Comparison of ENCODE assay signal across 11 cellular contexts in the genomic region with DNA sequence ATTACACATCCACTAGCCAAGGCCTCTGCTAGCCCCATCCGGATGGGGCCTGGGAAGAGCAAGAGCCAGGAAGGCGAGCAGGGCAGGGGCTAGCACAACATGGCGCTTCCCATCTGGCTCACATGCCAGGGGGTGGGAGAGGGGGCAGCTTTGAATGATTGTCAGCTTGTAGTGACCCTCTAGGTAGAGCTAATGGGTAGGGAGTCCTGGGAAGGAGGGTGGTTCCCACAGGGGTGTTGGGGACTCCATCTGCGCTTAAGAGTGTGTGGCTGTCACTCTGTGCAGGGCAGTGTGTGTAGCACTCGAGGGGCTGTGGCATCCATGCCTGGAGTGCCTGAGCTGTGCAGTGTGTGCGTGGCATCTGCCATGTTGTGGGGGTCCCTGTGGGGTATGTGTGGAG. TPM values are rescaled to one million over a fixed set of nuclear protein-coding genes. Genes with fewer than 3 reads are reported as not detected.
DNase-seq lines count a peak whose midpoint lies in the region; ATAC-seq, FAIRE-seq and TF ChIP-seq lines count a peak whose summit lies in the region.
"Had no signal": no experiment of that assay in that cellular context is flagged by ENCODE, and none has a peak within 500 bp of the region (broad histone marks: within the 10 kb centered on the region; RNA-seq: fewer than 3 reads in every experiment).

No MANE protein-coding gene starts in this region.

- no peaks in the 10 kb centered on the region for H3K9me3 ChIP-seq in iPS-18a (ENCODE audit: control insufficient read depth, low read depth, low read length)
- H3K9me3 ChIP-seq: left lung had no signal

- peak overlapping the region; percentile 98 for H3K27ac Mint-ChIP-seq in WTC11
- peak overlapping the region; percentile 39 for H3K27ac Mint-ChIP-seq in stimulated activated naive B cell treated with anti-CD40 and anti-IgM and Interleukin-4, amounts not matched to agents 10 μg/mL and 1 μg/mL and 100 μg/mL, for 72 hours

- H3K9me3 Mint-ChIP-seq in WTC11, result no peaks in the 10 kb centered on the region
- H3K9me3 Mint-ChIP-seq in stimulated activated naive B cell treated with anti-CD40 and anti-IgM and Interleukin-4, amounts not matched to agents 10 μg/mL and 1 μg/mL and 100 μg/mL, for 72 hours, result no peaks in the 10 kb centered on the region

- H3K27ac ChIP-seq in iPS-18a (ENCODE audit: low read length), result peak overlapping the region; percentile 49

- H3K9ac ChIP-seq in iPS-18a (ENCODE audit: low read length), result no peak overlapping the region

- H3K4me1 Mint-ChIP-seq in WTC11, result peaks cover 75% of the 10 kb centered on the region
- H3K4me1 Mint-ChIP-seq in stimulated activated naive B cell treated with anti-CD40 and anti-IgM and Interleukin-4, amounts not matched to agents 10 μg/mL and 1 μg/mL and 100 μg/mL, for 72 hours, result peaks cover 10 to 19% of the 10 kb centered on the region in 2 donors

- DNase-seq in HFF-Myc (ENCODE audit: extremely low read depth, low read depth), result no peak
- DNase-seq in WTC11 (ENCODE audit: low spot score), result no peak
- no peak for DNase-seq in stimulated activated naive B cell treated with anti-CD40 and anti-IgM and Interleukin-4, amounts not matched to agents 10 μg/mL and 1 μg/mL and 100 μg/mL, for 72 hours
- no peak for DNase-seq in T-helper 1 cell
- DNase-seq in RCC 7860 (ENCODE audit: low spot score), result no peak
- no peak for DNase-seq in NCI-H1105 (lab: John Stamatoyannopoulos, UW)
- DNase-seq in NCI-H2029 (lab: John Stamatoyannopoulos, UW), result no peak
- DNase-seq: activated CD8-positive, alpha-beta memory T cell treated with anti-CD3 and anti-CD28 coated beads for 24 hours; left lung; stimulated activated CD4-positive, alpha-beta T cell treated with anti-CD3 and anti-CD28 coated beads, Interleukin-4, amount 100 ng/mL, for 4 hours had no signal

- CTCF ChIA-PET in WTC11 (lab: Charles Lee), result interaction anchor here (0.5 to 4.2 kb wide), 15 partner anchors 10 to 132 kb away, joined by 3 to 70 read pairs (median 4); a partner anchor contains a TSS

- no peaks in the 10 kb centered on the region for H3K27me3 ChIP-seq in iPS-18a (ENCODE audit: control insufficient read depth, insufficient read depth, low read length)

- no peaks in the 10 kb centered on the region for H3K36me3 Mint-ChIP-seq in WTC11
- peaks cover 0 to 1% of the 10 kb centered on the region in 2 donors for H3K36me3 Mint-ChIP-seq in stimulated activated naive B cell treated with anti-CD40 and anti-IgM and Interleukin-4, amounts not matched to agents 10 μg/mL and 1 μg/mL and 100 μg/mL, for 72 hours

- H3K4me1 ChIP-seq in iPS-18a (ENCODE audit: control insufficient read depth, low read depth, low read length), result peaks cover 53% of the 10 kb centered on the region

- no peaks in the 10 kb centered on the region for H3K36me3 ChIP-seq in iPS-18a (ENCODE audit: control insufficient read depth, low read depth, low read length)
- H3K36me3 ChIP-seq: left lung had no signal

- no peak for FAIRE-seq in RCC 7860 (lab: Jason Lieb, UNC)

- 0 out of 2 replicates have a peak, but pooled peaks cover 2% of the 10 kb centered on the region for H3K27me3 Mint-ChIP-seq in WTC11 (ENCODE audit: low read depth)
- peaks cover 52 to 61% of the 10 kb centered on the region in 2 donors for H3K27me3 Mint-ChIP-seq in stimulated activated naive B cell treated with anti-CD40 and anti-IgM and Interleukin-4, amounts not matched to agents 10 μg/mL and 1 μg/mL and 100 μg/mL, for 72 hours

- H3K4me3 ChIP-seq in HFF-Myc (replicated peaks; ENCODE audit: low read depth, low read length) (peak overlapping the region; percentile 69), iPS-18a (ENCODE audit: low read length) (peak overlapping the region; percentile 26)
- H3K4me3 ChIP-seq: left lung had no signal

- no peak for ATAC-seq in WTC11
- ATAC-seq in stimulated activated naive B cell treated with anti-CD40 and anti-IgM and Interleukin-4, amounts not matched to agents 10 μg/mL and 1 μg/mL and 100 μg/mL, for 72 hours (replicated peaks), result no peak

- POLR2A ChIA-PET in WTC11 (lab: Charles Lee), result interaction anchor here (0.6 to 3.1 kb wide), 9 partner anchors 11 to 252 kb away, joined by 3 to 28 read pairs (median 5); a partner anchor contains a TSS

- TF ChIP-seq CTCF in HFF-Myc (IDR thresholded peaks at IDR 0.05; ENCODE audit: low read depth, low read length, missing control alignments) (no peak), WTC11 (IDR thresholded peaks at IDR 0.05) (no peak)

- H3K4me3 Mint-ChIP-seq in WTC11, result peak overlapping the region; percentile 76
- H3K4me3 Mint-ChIP-seq in stimulated activated naive B cell treated with anti-CD40 and anti-IgM and Interleukin-4, amounts not matched to agents 10 μg/mL and 1 μg/mL and 100 μg/mL, for 72 hours, result peak overlapping the region; percentile 75 to 85

TF ChIP-seq in WTC11, 78 proteins besides CTCF, POLR2A, EP300 and RAD21:
- TF ChIP-seq CBFB (CRISPR knock-in tag; IDR thresholded peaks at IDR 0.05; ENCODE audit: low read depth) (no peak), ZNF671 (CRISPR knock-in tag; IDR thresholded peaks at IDR 0.05) (no peak), ESRRA (CRISPR knock-in tag; IDR thresholded peaks at IDR 0.05; ENCODE audit: borderline replicate concordance) (no peak), GABPB1 (CRISPR knock-in tag; IDR thresholded peaks at IDR 0.05) (no peak), MXD4 (CRISPR knock-in tag; IDR thresholded peaks at IDR 0.05; ENCODE audit: borderline replicate concordance) (no peak), MYBL2 (CRISPR knock-in tag; IDR thresholded peaks at IDR 0.05) (no peak), GRHL2 (CRISPR knock-in tag; IDR thresholded peaks at IDR 0.05; ENCODE audit: insufficient replicate concordance, severe bottlenecking) (no peak)
TF ChIP-seq in WTC11: peak in this region for 0.

RNA-seq across cellular contexts. Expression of a gene that starts 24.5 kb away (rescaled TPM):
- 49.1 to 66.0 TPM (median 56.6 TPM) in 3 replicates for total RNA-seq in WTC11 (2021)
